13 cellular contexts compared by ENCODE assay signal in the genomic region with DNA sequence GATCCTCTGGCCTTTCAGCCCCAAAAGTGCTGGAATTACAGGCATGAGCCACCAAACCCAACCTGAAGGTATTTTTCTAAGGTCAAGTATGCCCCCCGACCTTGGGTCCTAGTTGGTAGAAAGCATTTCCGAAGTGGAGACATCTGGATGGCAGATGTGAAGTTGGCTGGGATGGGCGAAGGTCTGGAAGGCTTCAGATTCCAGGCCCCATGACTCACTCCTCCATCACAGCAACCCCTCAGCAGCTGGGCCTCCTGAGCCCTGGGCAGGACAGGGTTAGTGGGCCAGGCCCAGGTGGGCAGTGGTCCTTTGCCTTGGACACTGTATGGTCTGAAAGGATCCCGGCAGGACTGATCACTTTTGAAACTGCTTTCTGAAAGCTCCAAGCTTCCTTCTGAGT. TPM values are rescaled to one million over a fixed set of nuclear protein-coding genes. Genes with fewer than 3 reads are reported as not detected.
DNase-seq lines count a peak whose midpoint lies in the region; TF ChIP-seq lines count a peak whose summit lies in the region.
"Had no signal": no experiment of that assay in that cellular context is flagged by ENCODE, and none has a peak within 500 bp of the region (broad histone marks: within the 10 kb centered on the region; RNA-seq: fewer than 3 reads in every experiment).

No MANE protein-coding gene starts in this region.

- H3K27ac Mint-ChIP-seq in chondrocyte (ENCODE audit: unreplicated experiment) = peak overlapping the region; percentile 88
- no peak overlapping the region for H3K27ac Mint-ChIP-seq in activated naive CD8-positive, alpha-beta T cell treated with anti-CD3 and anti-CD28 coated beads for 36 hours
- H3K27ac Mint-ChIP-seq: activated CD4-positive, alpha-beta T cell treated with anti-CD3 and anti-CD28 coated beads, Interleukin-2, amount 10 ng/mL, durations not matched to agents 24 days and 14 days; activated naive CD8-positive, alpha-beta T cell; memory B cell; stimulated activated naive CD8-positive, alpha-beta T cell treated with anti-CD3 and anti-CD28 coated beads, Interleukin-15, Interleukin-2, amounts not matched to agents 100 ng/mL and 50 ng/mL, for 24 hours had no signal

- H3K4me1 Mint-ChIP-seq in chondrocyte (ENCODE audit: low read depth) = peaks cover 76% of the 10 kb centered on the region
- H3K4me1 Mint-ChIP-seq in activated naive CD8-positive, alpha-beta T cell treated with anti-CD3 and anti-CD28 coated beads for 36 hours = peaks cover 6% of the 10 kb centered on the region
- H3K4me1 Mint-ChIP-seq: activated CD4-positive, alpha-beta T cell treated with anti-CD3 and anti-CD28 coated beads, Interleukin-2, amount 10 ng/mL, durations not matched to agents 24 days and 14 days had no signal

- H3K27ac ChIP-seq in vagina = peak overlapping the region; percentile 78

- H3K9me3 ChIP-seq in vagina = no peaks in the 10 kb centered on the region
- H3K9me3 ChIP-seq: gastrocnemius medialis had no signal

- no peak overlapping the region for H3K4me3 Mint-ChIP-seq in chondrocyte (ENCODE audit: unreplicated experiment)
- H3K4me3 Mint-ChIP-seq in activated naive CD8-positive, alpha-beta T cell treated with anti-CD3 and anti-CD28 coated beads for 36 hours = no peak overlapping the region
- H3K4me3 Mint-ChIP-seq: activated CD4-positive, alpha-beta T cell treated with anti-CD3 and anti-CD28 coated beads, Interleukin-2, amount 10 ng/mL, durations not matched to agents 24 days and 14 days; activated naive CD8-positive, alpha-beta T cell; memory B cell; stimulated activated naive CD8-positive, alpha-beta T cell treated with anti-CD3 and anti-CD28 coated beads, Interleukin-15, Interleukin-2, amounts not matched to agents 100 ng/mL and 50 ng/mL, for 24 hours had no signal

- TF ChIP-seq POLR2A in vagina (IDR thresholded peaks at IDR 0.05) = no peak

- H3K27me3 ChIP-seq in vagina = no peaks in the 10 kb centered on the region
- H3K27me3 ChIP-seq: gastrocnemius medialis had no signal

- H3K36me3 ChIP-seq in vagina = no peaks in the 10 kb centered on the region
- H3K36me3 ChIP-seq: gastrocnemius medialis had no signal

- H3K9me3 Mint-ChIP-seq in chondrocyte (ENCODE audit: low read depth) = no peaks in the 10 kb centered on the region
- H3K9me3 Mint-ChIP-seq in activated naive CD8-positive, alpha-beta T cell treated with anti-CD3 and anti-CD28 coated beads for 36 hours = no peaks in the 10 kb centered on the region
- H3K9me3 Mint-ChIP-seq: activated CD4-positive, alpha-beta T cell treated with anti-CD3 and anti-CD28 coated beads, Interleukin-2, amount 10 ng/mL, durations not matched to agents 24 days and 14 days; memory B cell; stimulated activated naive CD8-positive, alpha-beta T cell treated with anti-CD3 and anti-CD28 coated beads, Interleukin-15, Interleukin-2, amounts not matched to agents 100 ng/mL and 50 ng/mL, for 24 hours had no signal

- H3K36me3 Mint-ChIP-seq in chondrocyte (ENCODE audit: low read depth) = no peaks in the 10 kb centered on the region
- H3K36me3 Mint-ChIP-seq in activated naive CD8-positive, alpha-beta T cell treated with anti-CD3 and anti-CD28 coated beads for 36 hours = no peaks in the 10 kb centered on the region
- H3K36me3 Mint-ChIP-seq: activated naive CD8-positive, alpha-beta T cell; memory B cell had no signal

- intact Hi-C loops in vagina (cut with DNase I) = no loop called here

- TF ChIP-seq CTCF in chondrocyte (IDR thresholded peaks at IDR 0.05) (no peak), vagina (IDR thresholded peaks at IDR 0.05) (no peak)

- no peak overlapping the region for H3K4me3 ChIP-seq in vagina
- H3K4me3 ChIP-seq: gastrocnemius medialis had no signal

- DNase-seq in HT1080 (ENCODE audit: low read depth) (peak; percentile 95), chondrocyte (ENCODE audit: low spot score) (no peak), islet precursor cell (peak; percentile 83), vagina (ENCODE audit: extremely low spot score in 2 of 2) (no peak), cerebellar cortex (ENCODE audit: low spot score) (no peak), DMS53 treated with DMSO at 0.1 percent for 48 hours (lab: John Stamatoyannopoulos, UW; ENCODE audit: unreplicated experiment) (no peak)
- DNase-seq in activated naive CD8-positive, alpha-beta T cell treated with anti-CD3 and anti-CD28 coated beads for 36 hours = no peak
- DNase-seq: activated CD4-positive, alpha-beta T cell treated with anti-CD3 and anti-CD28 coated beads, Interleukin-2, amount 10 ng/mL, durations not matched to agents 24 days and 14 days; gastrocnemius medialis; NCI-H2171 had no signal

- H3K4me1 ChIP-seq in vagina = peaks cover 48% of the 10 kb centered on the region

- H3K27me3 Mint-ChIP-seq in chondrocyte (ENCODE audit: low read depth) = no peaks in the 10 kb centered on the region
- no peaks in the 10 kb centered on the region for H3K27me3 Mint-ChIP-seq in activated naive CD8-positive, alpha-beta T cell treated with anti-CD3 and anti-CD28 coated beads for 36 hours
- H3K27me3 Mint-ChIP-seq: activated CD4-positive, alpha-beta T cell treated with anti-CD3 and anti-CD28 coated beads, Interleukin-2, amount 10 ng/mL, durations not matched to agents 24 days and 14 days; activated naive CD8-positive, alpha-beta T cell; memory B cell; stimulated activated naive CD8-positive, alpha-beta T cell treated with anti-CD3 and anti-CD28 coated beads, Interleukin-15, Interleukin-2, amounts not matched to agents 100 ng/mL and 50 ng/mL, for 24 hours had no signal

RNA-seq across cellular contexts. Expression of a gene that starts 23.3 kb away (rescaled TPM):
- 24.2 and 40.6 TPM in 2 replicates for total RNA-seq in HT1080 (2014; rRNA removed; shearing (Covaris generic))
- polyA plus RNA-seq in HT1080 (2015; cell fraction: cytosol; rRNA removed) = 46.8 and 65.2 TPM in 2 replicates
- 89.6 and 123 TPM in 2 replicates for polyA plus RNA-seq in HT1080 (2015; cell fraction: nucleus; rRNA removed)
- total RNA-seq in chondrocyte (201 to 294 TPM (median 211 TPM) in 3 replicates), vagina (45.9 TPM)
- total RNA-seq in activated naive CD8-positive, alpha-beta T cell treated with anti-CD3 and anti-CD28 coated beads for 36 hours = 1 to 10 TPM; 1.3 TPM

RNA-seq across cellular contexts. Expression of a gene that starts 55.3 kb away (rescaled TPM):
- 516 and 694 TPM in 2 replicates for total RNA-seq in HT1080 (2014; rRNA removed; shearing (Covaris generic))
- 857 and 1,112 TPM in 2 replicates for polyA plus RNA-seq in HT1080 (2015; cell fraction: cytosol; rRNA removed)
- 468 and 520 TPM in 2 replicates for polyA plus RNA-seq in HT1080 (2015; cell fraction: nucleus; rRNA removed)
- total RNA-seq in chondrocyte (1.3 to 7.1 TPM (median 5.9 TPM) in 3 replicates), vagina (729 TPM)
- 10 to 100 TPM; 57.0 to 59.1 TPM for total RNA-seq in activated naive CD8-positive, alpha-beta T cell treated with anti-CD3 and anti-CD28 coated beads for 36 hours

Comparison
In these comparisons a context has a peak if more than half of its experiments do, and no peak if none do; other contexts are left out.
1. DNase-seq: peak in HT1080 (single experiment) and islet precursor cell (single experiment); none in chondrocyte (single experiment), vagina (0 of 2), activated naive CD8-positive, alpha-beta T cell treated with anti-CD3 and anti-CD28 coated beads for 36 hours (single experiment), cerebellar cortex (single experiment) and DMS53 treated with DMSO at 0.1 percent for 48 hours (single experiment).
2. RNA of a gene that starts 23.3 kb away (total RNA-seq): 201 to 294 TPM in chondrocyte, 45.9 TPM in vagina (single experiment) and 24.2 to 40.6 TPM in HT1080; 1.3 TPM in activated naive CD8-positive, alpha-beta T cell treated with anti-CD3 and anti-CD28 coated beads for 36 hours; every median in the first group is over 10 times any median in the second.